Comparison of ENCODE assay signal across 1 cellular context in the genomic region with DNA sequence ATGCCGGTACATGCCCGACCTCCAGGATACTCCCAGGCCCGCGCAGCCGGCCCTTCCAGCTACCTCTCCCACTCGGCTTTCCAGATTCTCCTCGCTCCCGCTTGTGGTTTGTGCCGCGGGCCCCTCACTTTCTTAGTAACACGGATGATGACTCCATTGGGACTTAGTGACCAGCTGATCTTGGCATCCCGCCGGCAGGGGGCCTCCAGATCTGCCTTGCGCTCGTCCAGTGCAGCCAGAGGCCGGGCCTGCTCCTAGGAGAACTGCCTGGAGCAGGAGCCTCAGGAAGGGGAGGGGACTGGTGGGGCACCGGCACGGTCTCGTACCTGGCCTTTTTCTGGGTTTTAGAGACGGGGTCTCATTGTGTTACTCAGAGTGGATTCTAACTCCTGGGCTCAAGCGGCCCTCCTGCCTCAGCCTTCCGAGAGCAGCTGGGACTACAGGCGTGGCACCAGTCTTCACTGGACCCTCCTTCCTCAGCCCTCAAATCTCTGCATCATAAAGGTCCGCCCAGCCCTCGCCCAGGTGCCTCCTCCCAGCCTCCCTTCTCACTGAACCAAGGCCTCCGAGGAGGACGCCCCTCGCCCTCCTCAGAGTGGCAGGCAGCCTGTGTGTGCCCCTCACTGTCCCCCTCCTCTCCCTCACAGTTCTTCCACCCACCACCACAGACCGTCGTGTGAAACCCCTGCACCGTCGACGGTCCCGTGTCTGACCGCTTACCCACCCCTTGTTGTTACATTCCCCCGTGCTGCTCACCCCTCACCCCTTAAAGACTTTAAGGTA.
TF ChIP-seq lines count a peak whose summit lies in the region.

No MANE protein-coding gene starts in this region.

TF ChIP-seq in K562, 482 proteins besides CTCF, POLR2A, EP300 and RAD21 (continued from another document):
- TF ChIP-seq, protein P1, sequence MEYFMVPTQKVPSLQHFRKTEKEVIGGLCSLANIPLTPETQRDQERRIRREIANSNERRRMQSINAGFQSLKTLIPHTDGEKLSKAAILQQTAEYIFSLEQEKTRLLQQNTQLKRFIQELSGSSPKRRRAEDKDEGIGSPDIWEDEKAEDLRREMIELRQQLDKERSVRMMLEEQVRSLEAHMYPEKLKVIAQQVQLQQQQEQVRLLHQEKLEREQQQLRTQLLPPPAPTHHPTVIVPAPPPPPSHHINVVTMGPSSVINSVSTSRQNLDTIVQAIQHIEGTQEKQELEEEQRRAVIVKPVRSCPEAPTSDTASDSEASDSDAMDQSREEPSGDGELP (CRISPR knock-in tag; IDR thresholded peaks at IDR 0.05; ENCODE audit: borderline replicate concordance) = peak; percentile 86
- TF ChIP-seq SMARCA5 (IDR thresholded peaks at IDR 0.05) = no peak
- TF ChIP-seq, protein P2, sequence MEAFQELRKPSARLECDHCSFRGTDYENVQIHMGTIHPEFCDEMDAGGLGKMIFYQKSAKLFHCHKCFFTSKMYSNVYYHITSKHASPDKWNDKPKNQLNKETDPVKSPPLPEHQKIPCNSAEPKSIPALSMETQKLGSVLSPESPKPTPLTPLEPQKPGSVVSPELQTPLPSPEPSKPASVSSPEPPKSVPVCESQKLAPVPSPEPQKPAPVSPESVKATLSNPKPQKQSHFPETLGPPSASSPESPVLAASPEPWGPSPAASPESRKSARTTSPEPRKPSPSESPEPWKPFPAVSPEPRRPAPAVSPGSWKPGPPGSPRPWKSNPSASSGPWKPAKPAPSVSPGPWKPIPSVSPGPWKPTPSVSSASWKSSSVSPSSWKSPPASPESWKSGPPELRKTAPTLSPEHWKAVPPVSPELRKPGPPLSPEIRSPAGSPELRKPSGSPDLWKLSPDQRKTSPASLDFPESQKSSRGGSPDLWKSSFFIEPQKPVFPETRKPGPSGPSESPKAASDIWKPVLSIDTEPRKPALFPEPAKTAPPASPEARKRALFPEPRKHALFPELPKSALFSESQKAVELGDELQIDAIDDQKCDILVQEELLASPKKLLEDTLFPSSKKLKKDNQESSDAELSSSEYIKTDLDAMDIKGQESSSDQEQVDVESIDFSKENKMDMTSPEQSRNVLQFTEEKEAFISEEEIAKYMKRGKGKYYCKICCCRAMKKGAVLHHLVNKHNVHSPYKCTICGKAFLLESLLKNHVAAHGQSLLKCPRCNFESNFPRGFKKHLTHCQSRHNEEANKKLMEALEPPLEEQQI (IDR thresholded peaks at IDR 0.05) = no peak
- no peak for TF ChIP-seq ETS2 (tag; IDR thresholded peaks at IDR 0.05; ENCODE audit: borderline replicate concordance, poor library complexity, severe bottlenecking)
- TF ChIP-seq E2F3 (CRISPR knock-in tag; IDR thresholded peaks at IDR 0.05) = no peak
- 0 out of 4 replicates have a peak, but pooled peaks of 1 of the 2 experiments have one; percentile 23 for TF ChIP-seq RCOR1 (IDR thresholded peaks at IDR 0.05; ENCODE audit: borderline replicate concordance in 1 of 2, low read depth in 2 of 2, low read length in 2 of 2)
- no peak for TF ChIP-seq MTA1 (IDR thresholded peaks at IDR 0.05; ENCODE audit: borderline replicate concordance)
- no peak for TF ChIP-seq NCOA4 (IDR thresholded peaks at IDR 0.05; ENCODE audit: partially characterized antibody)
- TF ChIP-seq TAF1 (IDR thresholded peaks at IDR 0.05; ENCODE audit: control insufficient read depth, extremely low read depth, insufficient read depth, low read length, severe bottlenecking) = no peak
- 0 out of 2 replicates have a peak, but pooled peaks have one; percentile 6 for TF ChIP-seq SMC3 (conservative IDR thresholded peaks at IDR 0.05; ENCODE audit: insufficient read depth, low read depth, low read length)
